19 cellular contexts compared by ENCODE assay signal in genomic region chr13:29446016-29446415, GRCh38.
"Had no signal": no experiment of that assay in that cellular context is flagged by ENCODE, and none has a peak within 500 bp of the region (broad histone marks: within the 10 kb centered on the region; RNA-seq: fewer than 3 reads in every experiment).

No MANE protein-coding gene starts in this region.

- H3K27ac ChIP-seq: colonic mucosa, gastroesophageal sphincter, heart left ventricle, hepatocyte, lower lobe of right lung had no signal

- DNase-seq: colonic mucosa; cortex of kidney; effector CD8-positive, alpha-beta T cell; effector memory CD8-positive, alpha-beta T cell; endodermal cell; esophagus squamous epithelium; foreskin fibroblast; heart left ventricle; hypothalamus; left cardiac atrium; left ventricle myocardium superior; lower lobe of right lung; mesenchymal stem cell; mucosa of descending colon; naive B cell; naive thymus-derived CD8-positive, alpha-beta T cell had no signal

- ATAC-seq: effector memory CD8-positive, alpha-beta T cell; gastroesophageal sphincter; heart left ventricle; left cardiac atrium; left lobe of liver; left ventricle myocardium superior; lower lobe of right lung; mucosa of descending colon; naive thymus-derived CD8-positive, alpha-beta T cell had no signal

- H3K9me3 ChIP-seq: colonic mucosa, esophagus squamous epithelium, gastroesophageal sphincter, heart left ventricle, lower lobe of right lung, mucosa of descending colon had no signal

- H3K36me3 ChIP-seq: colonic mucosa, esophagus squamous epithelium, gastroesophageal sphincter, heart left ventricle, lower lobe of right lung had no signal

- H3K4me3 ChIP-seq: colonic mucosa, esophagus squamous epithelium, gastroesophageal sphincter, heart left ventricle, hepatocyte, lower lobe of right lung, mucosa of descending colon had no signal

- H3K4me1 ChIP-seq: colonic mucosa, gastroesophageal sphincter, lower lobe of right lung had no signal

- H3K27me3 ChIP-seq: colonic mucosa, gastroesophageal sphincter, heart left ventricle, hepatocyte had no signal
